Comparison of ENCODE assay signal across 8 cellular contexts in the genomic region with DNA sequence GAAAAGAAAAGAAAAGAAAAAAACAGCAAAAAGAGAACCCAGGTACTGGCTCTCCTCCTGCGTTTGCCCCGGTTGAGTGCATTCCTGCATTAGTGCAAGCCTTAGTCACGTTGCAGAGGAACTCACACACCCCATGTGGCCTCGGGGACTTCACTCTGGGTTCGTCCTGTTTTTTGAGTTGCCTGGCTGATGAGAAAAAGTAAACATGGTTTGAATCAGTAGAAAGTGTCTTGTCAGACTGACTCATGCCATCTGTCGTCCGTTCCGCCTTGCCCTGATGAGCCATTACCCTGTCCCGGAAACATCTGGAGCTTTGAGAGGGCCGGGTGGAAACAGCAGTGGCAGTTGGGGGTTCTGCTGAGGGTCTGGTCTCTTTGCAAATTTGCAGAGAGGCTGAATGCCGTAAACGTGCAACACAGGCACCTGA. TPM values are rescaled to one million over a fixed set of nuclear protein-coding genes. Genes with fewer than 3 reads are reported as not detected.
DNase-seq lines count a peak whose midpoint lies in the region; ATAC-seq, FAIRE-seq and TF ChIP-seq lines count a peak whose summit lies in the region.

No MANE protein-coding gene starts in this region.

- no TSS peak for BruUV-seq in PC-3 (replicated peaks; lab: Mats Ljungman, UMichigan)

- peak; percentile 88 for ATAC-seq in HG02642 (IDR thresholded peaks at IDR 0.05; ENCODE audit: poor library complexity, unreplicated experiment)
- ATAC-seq in PC-3, result peak; percentile 75

- peak overlapping the region; percentile 46; the same call in 1 of the 2 replicates for H3K4me3 ChIP-seq in PC-3 (ENCODE audit: low read length)

- H3K79me2 ChIP-seq in PC-3 (ENCODE audit: low read length), result peaks cover 76% of the 10 kb centered on the region

- H3K27me3 ChIP-seq in PC-3 (ENCODE audit: low read length), result no peaks in the 10 kb centered on the region

- H3K9me3 ChIP-seq in PC-3 (ENCODE audit: low read length), result no peaks in the 10 kb centered on the region

- no peaks in the 10 kb centered on the region for H3K36me3 ChIP-seq in PC-3 (ENCODE audit: low read depth, low read length)

- TF ChIP-seq POLR2A in GM12891 (IDR thresholded peaks at IDR 0.05; ENCODE audit: low read depth, low read length), result no peak

- DNase-seq in GM12891 (ENCODE audit: insufficient read length, low spot score) (peak; percentile 59), PC-3 (peak; percentile 94), astrocyte of the hippocampus (ENCODE audit: low read depth, low spot score) (peak; percentile 75), islet precursor cell (peak; percentile 98), NCI-H2107 (lab: John Stamatoyannopoulos, UW) (no peak), SKM-1 treated with dmso at 0.1 percent for 144 hours (lab: John Stamatoyannopoulos, UW; ENCODE audit: unreplicated experiment) (no peak)
- peak in 2 of 3 donors; percentile 43 to 66 for DNase-seq in stimulated activated CD4-positive, alpha-beta T cell treated with anti-CD3 and anti-CD28 coated beads, TNF-alpha, amount 100 ng/mL, for 48 hours (ENCODE audit: low read depth in 3 of 3)

- POLR2A ChIA-PET in PC-3 (lab: Charles Lee; ENCODE audit: unreplicated experiment), result no interaction called here

- no peaks in the 10 kb centered on the region for H3F3A ChIP-seq in PC-3 (ENCODE audit: low read length, unreplicated experiment)

- H3K9me2 ChIP-seq in PC-3 (replicated peaks; ENCODE audit: low read length), result no peaks in the 10 kb centered on the region

- H4K20me1 ChIP-seq in PC-3 (ENCODE audit: low read length), result no peaks in the 10 kb centered on the region

- intact Hi-C loops in PC-3 (cut with micrococcal nuclease), result loop anchor here (1.0 to 5.0 kb wide), 3 partner anchors 11 to 65 kb away; partner anchors contain the start of gene CD99

- H2AFZ ChIP-seq in PC-3 (ENCODE audit: low read length), result no peak overlapping the region

- peak; percentile 94 for FAIRE-seq in GM12891 (lab: Jason Lieb, UNC)

- CTCF ChIA-PET in PC-3 (lab: Charles Lee), result no interaction called here

- peaks cover 44% of the 10 kb centered on the region for H3K4me1 ChIP-seq in PC-3 (ENCODE audit: insufficient read depth, low read length)

- H3K27ac ChIP-seq in PC-3 (ENCODE audit: low read length), result peak overlapping the region; percentile 98

- peak overlapping the region; percentile 74 for H3K9ac ChIP-seq in PC-3 (ENCODE audit: low read length)

- peak overlapping the region; percentile 81 for H3K4me2 ChIP-seq in PC-3 (ENCODE audit: low read length)

- TF ChIP-seq CTCF in PC-3 (conservative IDR thresholded peaks at IDR 0.05; ENCODE audit: low read depth, low read length), result no peak

TF ChIP-seq in GM12891, 5 proteins besides CTCF, POLR2A, EP300 and RAD21:
- no peak for TF ChIP-seq POLR2AphosphoS5 (IDR thresholded peaks at IDR 0.05; ENCODE audit: low read depth, low read length)
- peak; percentile 65; the same call in 1 of the 2 replicates for TF ChIP-seq POU2F2 (IDR thresholded peaks at IDR 0.05; ENCODE audit: low read depth, low read length)
- peak; percentile 96 for TF ChIP-seq PAX5 (IDR thresholded peaks at IDR 0.05; ENCODE audit: insufficient read depth, low read length, severe bottlenecking)
- peak; percentile 68; the same call in 1 of the 2 replicates for TF ChIP-seq TAF1 (IDR thresholded peaks at IDR 0.05; ENCODE audit: low read depth, low read length)
- TF ChIP-seq SPI1 (IDR thresholded peaks at IDR 0.05; ENCODE audit: low read depth, low read length), result peak; percentile 62

RNA-seq across cellular contexts. Expression of gene CD99, which starts 16.3 kb away (rescaled TPM):
- polyA plus RNA-seq in GM12891 (2012; ENCODE audit: low read depth, missing spikeins), result 91.8 TPM
- total RNA-seq in PC-3 (2014; rRNA removed), result 202 and 325 TPM in 2 replicates

RNA-seq across cellular contexts. Expression of gene XG, which starts 44.5 kb away (rescaled TPM):
- polyA plus RNA-seq in GM12891 (2012; ENCODE audit: low read depth, missing spikeins), result not detected
- not detected in 2 replicates for total RNA-seq in PC-3 (2014; rRNA removed)

Comparison
In these comparisons a context has a peak if more than half of its experiments do, and no peak if none do; other contexts are left out.
1. DNase-seq: peak in GM12891 (single experiment), PC-3 (single experiment), astrocyte of the hippocampus (single experiment), islet precursor cell (single experiment) and stimulated activated CD4-positive, alpha-beta T cell treated with anti-CD3 and anti-CD28 coated beads, TNF-alpha, amount 100 ng/mL, for 48 hours (2 of 3); none in NCI-H2107 (single experiment) and SKM-1 treated with dmso at 0.1 percent for 144 hours (single experiment).